8 cellular contexts compared by ENCODE assay signal in genomic region chr7:111855161-111855841, GRCh38.
DNase-seq lines count a peak whose midpoint lies in the region; ATAC-seq and TF ChIP-seq lines count a peak whose summit lies in the region.

No MANE protein-coding gene starts in this region.

- H3K27me3 ChIP-seq in fibroblast of lung (ENCODE audit: control insufficient read depth, insufficient read depth, low read length), result no peaks in the 10 kb centered on the region
- no peaks in the 10 kb centered on the region for H3K27me3 ChIP-seq in sigmoid colon

- no peaks in the 10 kb centered on the region for H3K9me3 ChIP-seq in fibroblast of lung (ENCODE audit: control insufficient read depth, insufficient read depth, low read depth, low read length)
- no peaks in the 10 kb centered on the region for H3K9me3 ChIP-seq in sigmoid colon

- TF ChIP-seq CTCF in fibroblast of lung (conservative IDR thresholded peaks at IDR 0.05 in 1 of 2, IDR thresholded peaks at IDR 0.05 in 1 of 2; ENCODE audit: low read depth in 1 of 2, low read length in 2 of 2), result peak; percentile 67 to 76
- TF ChIP-seq CTCF in sigmoid colon (IDR thresholded peaks at IDR 0.05), result peak in 1 of 4 experiments; percentile 27

- no peak overlapping the region for H2AFZ ChIP-seq in fibroblast of lung (ENCODE audit: low read length)

- H3K9ac ChIP-seq in fibroblast of lung (ENCODE audit: insufficient read depth, low read length), result no peak overlapping the region

- H3K4me2 ChIP-seq in fibroblast of lung (ENCODE audit: extremely low read depth, insufficient read depth, low read length), result no peak overlapping the region

- peaks cover 2% of the 10 kb centered on the region for H3K4me1 ChIP-seq in fibroblast of lung (ENCODE audit: control insufficient read depth, extremely low read depth, insufficient read depth, low read length)
- no peaks in the 10 kb centered on the region for H3K4me1 ChIP-seq in sigmoid colon

- no peak for TF ChIP-seq POLR2A in sigmoid colon (IDR thresholded peaks at IDR 0.05)

- H3K36me3 ChIP-seq in fibroblast of lung (ENCODE audit: control insufficient read depth, insufficient read depth, low read length) (no peaks in the 10 kb centered on the region), sigmoid colon (peaks cover 0 to 4% (median 0%) of the 10 kb centered on the region in 4 donors)

- DNase-seq in DMS 273 treated with DMSO at 0.1 percent for 48 hours (lab: John Stamatoyannopoulos, UW), result peak; percentile 55
- peak; percentile 81 for DNase-seq in RKO (ENCODE audit: low spot score)
- DNase-seq in fibroblast of lung (ENCODE audit: low read depth in 2 of 2), result peak; percentile 53 to 82
- peak in 7 of 10 donors; percentile 31 to 89 (median 46) for DNase-seq in posterior cingulate gyrus
- no peak for DNase-seq in NCI-H1930 (lab: John Stamatoyannopoulos, UW)
- DNase-seq in sigmoid colon, result no peak

- H3K27ac ChIP-seq in fibroblast of lung (ENCODE audit: insufficient read depth, low read length), result no peak overlapping the region
- H3K27ac ChIP-seq in sigmoid colon, result no peak overlapping the region

- H3K79me2 ChIP-seq in fibroblast of lung (ENCODE audit: control insufficient read depth, insufficient read depth, low read length), result no peaks in the 10 kb centered on the region

- TF ChIP-seq EP300 in sigmoid colon (IDR thresholded peaks at IDR 0.05), result no peak

- intact Hi-C loops in posterior cingulate gyrus (cut with DNase I), result loop anchor here (5.0 kb wide), 2 partner anchors 93 to 113 kb away; no protein-coding TSS in a partner anchor
- intact Hi-C loops in sigmoid colon (cut with DNase I), result no loop called here

- WGBS in sigmoid colon, 2 donors, result 46 to 58% methylated on average over 4 of the region's 4 CpGs

- H4K20me1 ChIP-seq in fibroblast of lung (ENCODE audit: control insufficient read depth, extremely low read depth, insufficient read depth, low read length), result no peaks in the 10 kb centered on the region

- ATAC-seq in GM19035 (IDR thresholded peaks at IDR 0.05; ENCODE audit: unreplicated experiment), result peak; percentile 68
- ATAC-seq in HG03442 (IDR thresholded peaks at IDR 0.05; ENCODE audit: unreplicated experiment), result peak; percentile 80

- H3K4me3 ChIP-seq in fibroblast of lung (replicated peaks in 1 of 4; ENCODE audit: control extremely low read depth in 1 of 4, insufficient read depth in 1 of 4, low read depth in 3 of 4, low read length in 4 of 4) (no peak overlapping the region), sigmoid colon (no peak overlapping the region)

Comparison
In these comparisons a context has a peak if more than half of its experiments do, and no peak if none do; other contexts are left out.
1. DNase-seq: peak in DMS 273 treated with DMSO at 0.1 percent for 48 hours (single experiment), RKO (single experiment), fibroblast of lung (2 of 2) and posterior cingulate gyrus (7 of 10); none in NCI-H1930 (0 of 2) and sigmoid colon (single experiment).